10 cellular contexts compared by ENCODE assay signal in the genomic region with DNA sequence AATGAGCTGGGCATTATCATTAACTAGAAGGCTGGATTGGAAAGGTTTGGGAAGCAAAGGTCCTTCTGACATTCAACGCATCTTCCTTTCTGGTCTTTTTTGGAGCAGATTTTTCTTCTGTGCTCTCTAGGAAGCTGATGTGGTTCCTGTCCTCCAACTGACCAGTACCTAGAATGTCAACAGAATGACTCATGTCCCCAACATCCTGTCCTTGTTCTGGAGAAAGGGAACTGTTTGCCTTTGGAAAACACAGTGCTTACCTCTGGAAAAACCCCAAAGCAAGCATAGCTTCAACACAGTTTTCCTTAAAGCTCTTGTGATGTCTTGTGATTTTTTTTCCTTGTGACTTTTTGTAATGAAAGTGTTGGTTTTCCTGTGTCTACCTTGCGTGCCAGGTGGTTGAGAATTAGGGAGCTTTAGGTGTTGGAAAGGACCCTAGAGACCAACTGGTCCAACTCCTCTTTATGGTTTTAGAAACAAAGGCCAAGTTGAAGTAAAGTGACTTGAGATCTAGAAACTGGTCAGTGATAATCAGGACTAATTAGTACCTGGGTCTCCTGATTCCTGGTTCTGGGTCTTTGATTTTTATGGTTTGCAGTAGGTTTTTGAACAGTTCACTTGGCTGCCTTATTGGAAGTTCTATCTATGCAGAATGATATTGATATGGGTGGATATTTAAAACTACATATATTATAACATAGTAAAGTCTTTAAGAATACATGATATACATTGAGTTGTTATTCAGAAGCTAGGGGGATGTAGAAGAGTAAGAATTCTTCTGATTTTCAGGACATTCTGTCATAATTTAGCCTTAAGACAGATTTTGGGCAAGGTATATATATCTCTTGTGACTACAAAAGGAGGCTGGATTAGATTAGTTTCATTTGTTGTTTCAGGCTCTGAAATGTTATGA.
A peak's percentile ranks its signal among the peaks of the same experiment; 100 is the strongest.
DNase-seq lines count a peak whose midpoint lies in the region; ATAC-seq and TF ChIP-seq lines count a peak whose summit lies in the region.
"Had no signal": no experiment of that assay in that cellular context is flagged by ENCODE, and none has a peak within 500 bp of the region (broad histone marks: within the 10 kb centered on the region; RNA-seq: fewer than 3 reads in every experiment).

No MANE protein-coding gene starts in this region.

- DNase-seq in DMS53 treated with DMSO at 0.1 percent for 48 hours (lab: John Stamatoyannopoulos, UW; ENCODE audit: unreplicated experiment) (peak; percentile 41), body of pancreas (peak in 3 of 4 donors; percentile 19 to 72 (median 63)), mesothelial cell of epicardium (ENCODE audit: low spot score in 2 of 2, unreplicated experiment in 2 of 2) (no peak), occipital lobe (lab: John Stamatoyannopoulos, UW) (no peak), AG08396 (ENCODE audit: low spot score) (no peak)
- DNase-seq: NCI-H774, uterus had no signal

- peak overlapping the region; percentile 24 for H3K27ac Mint-ChIP-seq in mesothelial cell of epicardium

- H3K27me3 Mint-ChIP-seq in mesothelial cell of epicardium (ENCODE audit: low read depth), result no peaks in the 10 kb centered on the region

- WGBS in body of pancreas, 2 donors, result 71 to 73% methylated on average over 2 of the region's 2 CpGs

- peaks cover 70% of the 10 kb centered on the region for H3K4me1 Mint-ChIP-seq in mesothelial cell of epicardium

- intact Hi-C loops in body of pancreas (cut with DNase I), result no loop called here

- H3K36me3 Mint-ChIP-seq in mesothelial cell of epicardium, result no peaks in the 10 kb centered on the region

- H3K9me3 Mint-ChIP-seq in mesothelial cell of epicardium, result no peaks in the 10 kb centered on the region

- H3K4me3 Mint-ChIP-seq in mesothelial cell of epicardium, result no peak overlapping the region

- no peaks in the 10 kb centered on the region for H3K9me3 ChIP-seq in body of pancreas
- H3K9me3 ChIP-seq: uterus had no signal

- ATAC-seq in HG02973 (IDR thresholded peaks at IDR 0.05; ENCODE audit: unreplicated experiment), result peak; percentile 11
- ATAC-seq in body of pancreas, result peak; percentile 94
- no peak for ATAC-seq in GM18870 (IDR thresholded peaks at IDR 0.05; ENCODE audit: unreplicated experiment)
- ATAC-seq in HG02763 (IDR thresholded peaks at IDR 0.05; ENCODE audit: unreplicated experiment), result no peak

- TF ChIP-seq POLR2A in body of pancreas (IDR thresholded peaks at IDR 0.05), result no peak

- H3K4me1 ChIP-seq in body of pancreas, result peaks cover 80% of the 10 kb centered on the region

- H3K27me3 ChIP-seq in body of pancreas, result no peaks in the 10 kb centered on the region
- H3K27me3 ChIP-seq: uterus had no signal

- no peak for TF ChIP-seq CTCF in body of pancreas (IDR thresholded peaks at IDR 0.05)
- no peak for TF ChIP-seq CTCF in mesothelial cell of epicardium (IDR thresholded peaks at IDR 0.05; ENCODE audit: unreplicated experiment)

- H3K4me3 ChIP-seq in body of pancreas, result no peak overlapping the region
- H3K4me3 ChIP-seq: uterus had no signal

- H3K36me3 ChIP-seq in body of pancreas (replicated peaks in 1 of 2; ENCODE audit: insufficient read depth in 1 of 2, low read depth in 2 of 2), result no peaks in the 10 kb centered on the region
- H3K36me3 ChIP-seq: uterus had no signal

- peak overlapping the region; percentile 60 to 78 (median 72) for H3K27ac ChIP-seq in body of pancreas

Comparison
In these comparisons a context has a peak if more than half of its experiments do, and no peak if none do; other contexts are left out.
1. DNase-seq: peak in DMS53 treated with DMSO at 0.1 percent for 48 hours (single experiment) and body of pancreas (3 of 4); none in mesothelial cell of epicardium (0 of 2), occipital lobe (single experiment) and AG08396 (single experiment).
2. ATAC-seq: peak in HG02973 (single experiment) and body of pancreas (single experiment); none in GM18870 (single experiment) and HG02763 (single experiment).